Comparison of ENCODE assay signal across 1 cellular context in genomic region chr1:12158362-12159092, GRCh38.
TF ChIP-seq lines count a peak whose summit lies in the region.

No MANE protein-coding gene starts in this region.

TF ChIP-seq in GM12878, 131 proteins besides CTCF, POLR2A, EP300 and RAD21:
- TF ChIP-seq IKZF1 (conservative IDR thresholded peaks at IDR 0.05) = 0 out of 2 replicates have a peak, but pooled peaks have one; percentile 20
- TF ChIP-seq MLLT1 (IDR thresholded peaks at IDR 0.05) = peak; percentile 69
- TF ChIP-seq DPF2 (IDR thresholded peaks at IDR 0.05) = no peak
TF ChIP-seq in GM12878: peak in this region for 2.
